In genomic region chr6:157592980-157593379, GRCh38 we compare ENCODE assay signal across 2 cellular contexts.
TF ChIP-seq lines count a peak whose summit lies in the region.

No MANE protein-coding gene starts in this region.

TF ChIP-seq in WTC11, 78 proteins besides CTCF, POLR2A, EP300 and RAD21 (continued from another document):
- TF ChIP-seq AR (CRISPR knock-in tag; IDR thresholded peaks at IDR 0.05) (no peak), TEAD1 (CRISPR knock-in tag; IDR thresholded peaks at IDR 0.05) (no peak), AFF4 (CRISPR knock-in tag; IDR thresholded peaks at IDR 0.05; ENCODE audit: borderline replicate concordance) (no peak), ATF6 (CRISPR knock-in tag; IDR thresholded peaks at IDR 0.05) (no peak), ETV6 (CRISPR knock-in tag; IDR thresholded peaks at IDR 0.05) (no peak), NFYB (CRISPR knock-in tag; conservative IDR thresholded peaks at IDR 0.05; ENCODE audit: low read depth) (no peak), NR1H2 (CRISPR knock-in tag; IDR thresholded peaks at IDR 0.05) (no peak), FOXP1 (CRISPR knock-in tag; IDR thresholded peaks at IDR 0.05; ENCODE audit: borderline replicate concordance) (no peak), CREM (CRISPR knock-in tag; IDR thresholded peaks at IDR 0.05) (no peak), EMX1 (CRISPR knock-in tag; IDR thresholded peaks at IDR 0.05) (no peak), E2F1 (CRISPR knock-in tag; IDR thresholded peaks at IDR 0.05) (no peak)

TF ChIP-seq in SK-N-SH, 30 proteins besides CTCF, POLR2A, EP300 and RAD21 (continued from another document):
- TF ChIP-seq JUND (IDR thresholded peaks at IDR 0.05) (no peak), YY1 (IDR thresholded peaks at IDR 0.05; ENCODE audit: low read depth) (no peak), POLR2AphosphoS5 (IDR thresholded peaks at IDR 0.05; ENCODE audit: low read depth, low read length) (no peak)
TF ChIP-seq in SK-N-SH: peak in this region for 0.
